In the genomic region with DNA sequence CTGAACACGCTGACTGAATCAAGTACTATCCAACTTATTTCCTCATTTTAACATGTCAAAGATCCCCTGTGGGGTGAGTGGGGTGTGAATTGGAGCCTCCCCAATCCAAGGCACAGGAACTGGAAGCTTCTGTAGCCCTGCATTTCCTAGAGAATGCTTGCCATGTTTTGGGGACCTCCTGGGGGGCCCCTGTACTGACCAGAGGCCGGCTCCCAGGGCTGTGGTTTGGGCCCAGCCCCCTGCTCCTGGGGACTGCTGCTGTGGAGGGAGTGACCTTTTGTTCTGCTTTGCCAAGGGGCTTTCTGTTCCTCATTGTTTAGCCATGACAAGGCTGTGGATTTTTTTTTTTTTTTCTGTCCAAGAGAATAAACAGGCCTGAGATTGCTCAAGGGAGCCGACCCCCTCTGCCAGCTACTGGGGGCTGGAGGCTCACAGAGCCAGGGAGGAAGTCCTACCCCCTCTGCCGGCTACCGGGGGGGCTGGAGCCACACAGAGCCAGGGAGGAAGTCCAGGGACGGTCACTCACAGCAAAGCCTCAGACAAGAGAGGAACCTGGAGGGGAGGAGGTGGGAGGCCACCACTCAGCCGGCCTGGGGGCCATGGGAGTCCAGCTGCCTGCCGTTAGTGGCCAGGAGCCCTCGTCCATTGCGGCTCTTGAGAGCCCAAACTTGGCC, we compare ENCODE assay signal across 8 cellular contexts. TPM values are rescaled to one million over a fixed set of nuclear protein-coding genes. Genes with fewer than 3 reads are reported as not detected.
DNase-seq lines count a peak whose midpoint lies in the region; ATAC-seq and TF ChIP-seq lines count a peak whose summit lies in the region.

No MANE protein-coding gene starts in this region.

- TF ChIP-seq POLR2A in GM18505 (IDR thresholded peaks at IDR 0.05; ENCODE audit: borderline replicate concordance, extremely low read depth, insufficient read depth, insufficient read length), result no peak

- TF ChIP-seq CTCF in thoracic aorta (IDR thresholded peaks at IDR 0.05), result no peak

- peaks cover 10 to 41% of the 10 kb centered on the region in 2 donors for H3K4me1 ChIP-seq in thoracic aorta (ENCODE audit: control insufficient read depth in 1 of 2, low read depth in 2 of 2)

- H3K27me3 ChIP-seq in MG63 (no peaks in the 10 kb centered on the region), thoracic aorta (replicated peaks; ENCODE audit: insufficient read depth) (no peaks in the 10 kb centered on the region)

- ATAC-seq in thoracic aorta (ENCODE audit: insufficient number of reproducible peaks, low FRiP score, low read depth), result peak; percentile 57
- no peak for ATAC-seq in GM21367 (IDR thresholded peaks at IDR 0.05; ENCODE audit: unreplicated experiment)
- no peak for ATAC-seq in GM19324 (IDR thresholded peaks at IDR 0.05; ENCODE audit: low FRiP score, unreplicated experiment)
- no peak for ATAC-seq in GM18505 (IDR thresholded peaks at IDR 0.05; ENCODE audit: unreplicated experiment)

- no peak overlapping the region for H3K4me3 ChIP-seq in MG63
- H3K4me3 ChIP-seq in thoracic aorta, result no peak overlapping the region

- peak overlapping the region; percentile 26 to 54 for H3K27ac ChIP-seq in thoracic aorta

- H3K9me3 ChIP-seq in MG63, result no peaks in the 10 kb centered on the region
- H3K9me3 ChIP-seq in thoracic aorta, result no peaks in the 10 kb centered on the region

- H3K36me3 ChIP-seq in MG63, result no peaks in the 10 kb centered on the region
- no peaks in the 10 kb centered on the region for H3K36me3 ChIP-seq in thoracic aorta

- DNase-seq in AML-193 (lab: John Stamatoyannopoulos, UW) (peak; percentile 36 to 38), MG63 (peak; percentile 81), dermis blood vessel endothelial cell (peak; percentile 89), medulla oblongata (ENCODE audit: extremely low spot score) (peak; percentile 89), thoracic aorta (ENCODE audit: low spot score) (peak; percentile 28)

RNA-seq across cellular contexts. Expression of a gene that starts 17.4 kb away (rescaled TPM):
- 2.5 and 3.9 TPM in 2 replicates for total RNA-seq in MG63 (2014; rRNA removed; shearing (Covaris generic); ENCODE audit: low replicate concordance)
- total RNA-seq in dermis blood vessel endothelial cell, result 81.3 and 98.3 TPM in 2 replicates
- 10 to 100 TPM; 58.7 to 59.7 TPM for total RNA-seq in thoracic aorta

RNA-seq across cellular contexts. Expression of a gene that starts 45.7 kb away (rescaled TPM):
- 12.1 and 16.2 TPM in 2 replicates for total RNA-seq in MG63 (2014; rRNA removed; shearing (Covaris generic); ENCODE audit: low replicate concordance)
- total RNA-seq in dermis blood vessel endothelial cell (39.0 and 45.9 TPM in 2 replicates), thoracic aorta (100 to 1,000 TPM in 1 of 2 donors, 10 to 100 TPM in 1; 70.1 to 129 TPM)

Comparison
In these comparisons a context has a peak if more than half of its experiments do, and no peak if none do; other contexts are left out.
1. DNase-seq: peak in every context shown above with its lines; median percentile 89 in dermis blood vessel endothelial cell; 89 in medulla oblongata; 81 in MG63; 37 in AML-193; 28 in thoracic aorta.
2. RNA of a gene that starts 17.4 kb away (total RNA-seq): 81.3 to 98.3 TPM in dermis blood vessel endothelial cell and 58.7 to 59.7 TPM in thoracic aorta; 2.5 to 3.9 TPM in MG63; every median in the first group is over 10 times any median in the second.